In genomic region chr4:55588160-55588559, GRCh38 we compare ENCODE assay signal across 35 cellular contexts. TPM values are rescaled to one million over a fixed set of nuclear protein-coding genes. Genes with fewer than 3 reads are reported as not detected.
"Had no signal": no experiment of that assay in that cellular context is flagged by ENCODE, and none has a peak within 500 bp of the region (broad histone marks: within the 10 kb centered on the region; RNA-seq: fewer than 3 reads in every experiment).

No MANE protein-coding gene starts in this region.

- DNase-seq: activated CD4-positive, alpha-beta memory T cell treated with anti-CD3 and anti-CD28 coated beads for 36 hours; activated CD4-positive, alpha-beta T cell treated with anti-CD3 and anti-CD28 coated beads for 36 hours; activated CD4-positive, alpha-beta T cell treated with anti-CD3 and anti-CD28 coated beads, Interleukin-2, amount 10 ng/mL, durations not matched to agents 24 days and 14 days; activated CD4-positive, CD25-positive, alpha-beta regulatory T cell; activated CD4-positive, CD25-positive, alpha-beta regulatory T cell treated with anti-CD3 and anti-CD28 coated beads, Interleukin-2, amount 50 U/mL, for 72 hours; activated CD8-positive, alpha-beta memory T cell treated with anti-CD3 and anti-CD28 coated beads, Interleukin-2, amount 10 ng/mL, durations not matched to agents 7 days and 5 days; activated CD8-positive, alpha-beta memory T cell treated with anti-CD3 and anti-CD28 coated beads, Interleukin-2, amount 50 U/mL, for 4 hours; activated CD8-positive, alpha-beta T cell treated with anti-CD3 and anti-CD28 coated beads, Interleukin-2, amount 10 ng/mL, durations not matched to agents 7 days and 5 days; activated gamma-delta T cell; activated naive CD4-positive, alpha-beta T cell; activated naive CD4-positive, alpha-beta T cell treated with anti-CD3 and anti-CD28 coated beads, Interleukin-2, amount 10 ng/mL, durations not matched to agents 7 days and 5 days; activated naive CD8-positive, alpha-beta T cell treated with anti-CD3 and anti-CD28 coated beads, Interleukin-2, amount 10 ng/mL, durations not matched to agents 7 days and 5 days; activated T-cell treated with anti-CD3 and anti-CD28 coated beads, Interleukin-2, amount 50 U/mL, for 24 hours; activated T-cell treated with anti-CD3 and anti-CD28 coated beads, Interleukin-2, amount 50 U/mL, for 72 hours; dorsolateral prefrontal cortex; effector memory CD4-positive, alpha-beta T cell; erythroblast; head of caudate nucleus; T-helper 1 cell; T-helper 17 cell; T1000; WERI-Rb-1 had no signal

- H3K36me3 Mint-ChIP-seq: activated CD4-positive, alpha-beta memory T cell treated with anti-CD3 and anti-CD28 coated beads for 36 hours; activated CD8-positive, alpha-beta memory T cell treated with anti-CD3 and anti-CD28 coated beads, Interleukin-2, amount 10 ng/mL, durations not matched to agents 7 days and 5 days; activated naive CD4-positive, alpha-beta T cell treated with anti-CD3 and anti-CD28 coated beads, Interleukin-2, amount 10 ng/mL, durations not matched to agents 7 days and 5 days; activated naive CD8-positive, alpha-beta T cell treated with anti-CD3 and anti-CD28 coated beads, Interleukin-2, amount 10 ng/mL, durations not matched to agents 7 days and 5 days had no signal

- H3K4me3 ChIP-seq: ascending aorta, breast epithelium, coronary artery, dorsolateral prefrontal cortex, esophagus muscularis mucosa had no signal

- H3K4me1 Mint-ChIP-seq: activated CD4-positive, alpha-beta T cell treated with anti-CD3 and anti-CD28 coated beads for 36 hours; activated CD4-positive, alpha-beta T cell treated with anti-CD3 and anti-CD28 coated beads, Interleukin-2, amount 10 ng/mL, durations not matched to agents 24 days and 14 days; activated CD8-positive, alpha-beta memory T cell treated with anti-CD3 and anti-CD28 coated beads, Interleukin-2, amount 10 ng/mL, durations not matched to agents 7 days and 5 days; activated naive CD4-positive, alpha-beta T cell treated with anti-CD3 and anti-CD28 coated beads, Interleukin-2, amount 10 ng/mL, durations not matched to agents 7 days and 5 days; activated naive CD8-positive, alpha-beta T cell treated with anti-CD3 and anti-CD28 coated beads, Interleukin-2, amount 10 ng/mL, durations not matched to agents 7 days and 5 days; brain; central memory CD8-positive, alpha-beta T cell; T-helper 17 cell had no signal

- H3K27ac Mint-ChIP-seq: activated CD4-positive, alpha-beta memory T cell treated with anti-CD3 and anti-CD28 coated beads for 36 hours; activated CD4-positive, alpha-beta T cell treated with anti-CD3 and anti-CD28 coated beads for 36 hours; activated CD4-positive, alpha-beta T cell treated with anti-CD3 and anti-CD28 coated beads, Interleukin-2, amount 10 ng/mL, durations not matched to agents 24 days and 14 days; activated CD8-positive, alpha-beta memory T cell treated with anti-CD3 and anti-CD28 coated beads, Interleukin-2, amount 10 ng/mL, durations not matched to agents 7 days and 5 days; activated CD8-positive, alpha-beta T cell treated with anti-CD3 and anti-CD28 coated beads, Interleukin-2, amount 10 ng/mL, durations not matched to agents 7 days and 5 days; activated naive CD4-positive, alpha-beta T cell treated with anti-CD3 and anti-CD28 coated beads, Interleukin-2, amount 10 ng/mL, durations not matched to agents 7 days and 5 days; activated naive CD4-positive, alpha-beta T cell treated with anti-CD3 and anti-CD28 coated beads, Interleukin-2, amount 50 U/mL, for 72 hours; activated naive CD8-positive, alpha-beta T cell treated with anti-CD3 and anti-CD28 coated beads, Interleukin-2, amount 10 ng/mL, durations not matched to agents 7 days and 5 days; activated T-cell treated with anti-CD3 and anti-CD28 coated beads, Interleukin-2, amount 50 U/mL, for 24 hours; activated T-cell treated with anti-CD3 and anti-CD28 coated beads, Interleukin-2, amount 50 U/mL, for 72 hours; brain; dendritic cell treated with granulocyte-macrophage colony-stimulating factor and Interleukin-4, amounts not matched to agents 40 ng/mL and 50 ng/mL, for 4 days; T-helper 17 cell; T-helper 2 cell treated with Interferon-gamma antibody and Interleukin-4, amounts not matched to agents 5 μg/mL and 100 μg/mL, for 36 hours had no signal

- FAIRE-seq: frontal cortex had no signal

- H3K27me3 Mint-ChIP-seq: activated naive CD4-positive, alpha-beta T cell treated with anti-CD3 and anti-CD28 coated beads, Interleukin-2, amount 10 ng/mL, durations not matched to agents 7 days and 5 days had no signal

- H3K9me3 ChIP-seq: esophagus muscularis mucosa had no signal

- H3K4me1 ChIP-seq: ascending aorta, breast epithelium, esophagus muscularis mucosa had no signal

- H3K36me3 ChIP-seq: ascending aorta, breast epithelium, esophagus muscularis mucosa, WERI-Rb-1 had no signal

- H3K27me3 ChIP-seq: ascending aorta, breast epithelium, dorsolateral prefrontal cortex, esophagus muscularis mucosa had no signal

- H3K27ac ChIP-seq: ascending aorta, breast epithelium, coronary artery, dorsolateral prefrontal cortex, esophagus muscularis mucosa, WERI-Rb-1 had no signal

- ATAC-seq: activated CD4-positive, alpha-beta T cell treated with anti-CD3 and anti-CD28 coated beads for 36 hours; activated CD8-positive, alpha-beta memory T cell treated with anti-CD3 and anti-CD28 coated beads, Interleukin-2, amount 10 ng/mL, durations not matched to agents 7 days and 5 days; activated CD8-positive, alpha-beta T cell treated with anti-CD3 and anti-CD28 coated beads, Interleukin-2, amount 10 ng/mL, durations not matched to agents 7 days and 5 days; activated naive CD4-positive, alpha-beta T cell treated with anti-CD3 and anti-CD28 coated beads, Interleukin-2, amount 50 U/mL, for 72 hours; activated T-cell treated with anti-CD3 and anti-CD28 coated beads, Interleukin-2, amount 50 U/mL, for 72 hours; T-helper 17 cell had no signal

- H3K4me3 Mint-ChIP-seq: activated CD4-positive, alpha-beta memory T cell treated with anti-CD3 and anti-CD28 coated beads for 36 hours; activated CD4-positive, alpha-beta T cell treated with anti-CD3 and anti-CD28 coated beads for 36 hours; activated CD4-positive, alpha-beta T cell treated with anti-CD3 and anti-CD28 coated beads, Interleukin-2, amount 10 ng/mL, durations not matched to agents 24 days and 14 days; activated CD8-positive, alpha-beta memory T cell treated with anti-CD3 and anti-CD28 coated beads, Interleukin-2, amount 10 ng/mL, durations not matched to agents 7 days and 5 days; activated CD8-positive, alpha-beta T cell treated with anti-CD3 and anti-CD28 coated beads, Interleukin-2, amount 10 ng/mL, durations not matched to agents 7 days and 5 days; activated naive CD4-positive, alpha-beta T cell treated with anti-CD3 and anti-CD28 coated beads, Interleukin-2, amount 10 ng/mL, durations not matched to agents 7 days and 5 days; activated naive CD8-positive, alpha-beta T cell treated with anti-CD3 and anti-CD28 coated beads, Interleukin-2, amount 10 ng/mL, durations not matched to agents 7 days and 5 days; activated T-cell treated with anti-CD3 and anti-CD28 coated beads, Interleukin-2, amount 50 U/mL, for 24 hours; activated T-cell treated with anti-CD3 and anti-CD28 coated beads, Interleukin-2, amount 50 U/mL, for 72 hours; brain; central memory CD8-positive, alpha-beta T cell; dendritic cell treated with granulocyte-macrophage colony-stimulating factor and Interleukin-4, amounts not matched to agents 40 ng/mL and 50 ng/mL, for 4 days; T-helper 17 cell; T-helper 2 cell treated with Interferon-gamma antibody and Interleukin-4, amounts not matched to agents 5 μg/mL and 100 μg/mL, for 36 hours had no signal

RNA-seq across cellular contexts. Expression of gene PDCL2, which starts 3.9 kb away (rescaled TPM):
- total RNA-seq: activated CD4-positive, alpha-beta memory T cell treated with anti-CD3 and anti-CD28 coated beads for 36 hours; activated CD4-positive, alpha-beta T cell treated with anti-CD3 and anti-CD28 coated beads for 36 hours; activated CD4-positive, alpha-beta T cell treated with anti-CD3 and anti-CD28 coated beads, Interleukin-2, amount 10 ng/mL, durations not matched to agents 24 days and 14 days; activated CD8-positive, alpha-beta memory T cell treated with anti-CD3 and anti-CD28 coated beads for 36 hours; activated CD8-positive, alpha-beta memory T cell treated with anti-CD3 and anti-CD28 coated beads, Interleukin-2, amount 10 ng/mL, durations not matched to agents 7 days and 5 days; activated CD8-positive, alpha-beta T cell treated with anti-CD3 and anti-CD28 coated beads, Interleukin-2, amount 10 ng/mL, durations not matched to agents 7 days and 5 days; activated naive CD4-positive, alpha-beta T cell treated with anti-CD3 and anti-CD28 coated beads, Interleukin-2, amount 50 U/mL, for 72 hours; activated naive CD8-positive, alpha-beta T cell treated with anti-CD3 and anti-CD28 coated beads, Interleukin-2, amount 10 ng/mL, durations not matched to agents 7 days and 5 days; activated T-cell treated with anti-CD3 and anti-CD28 coated beads, Interleukin-2, amount 50 U/mL, for 72 hours; ascending aorta; breast epithelium; cardiac septum; cerebellum; esophagus muscularis mucosa; frontal cortex; T-helper 17 cell had no signal

RNA-seq across cellular contexts. Expression of gene NMU, which starts 47.9 kb away (rescaled TPM):
- total RNA-seq: activated CD4-positive, alpha-beta T cell treated with anti-CD3 and anti-CD28 coated beads, Interleukin-2, amount 10 ng/mL, durations not matched to agents 24 days and 14 days; activated CD8-positive, alpha-beta memory T cell treated with anti-CD3 and anti-CD28 coated beads, Interleukin-2, amount 10 ng/mL, durations not matched to agents 7 days and 5 days; activated CD8-positive, alpha-beta T cell treated with anti-CD3 and anti-CD28 coated beads, Interleukin-2, amount 10 ng/mL, durations not matched to agents 7 days and 5 days; activated naive CD8-positive, alpha-beta T cell treated with anti-CD3 and anti-CD28 coated beads, Interleukin-2, amount 10 ng/mL, durations not matched to agents 7 days and 5 days; ascending aorta; breast epithelium; cardiac septum; esophagus muscularis mucosa; T-helper 17 cell had no signal
